ENCODE assay signal across 8 cellular contexts in genomic region chr19:8276497-8276896, GRCh38. TPM values are rescaled to one million over a fixed set of nuclear protein-coding genes. Genes with fewer than 3 reads are reported as not detected.
DNase-seq lines count a peak whose midpoint lies in the region; ATAC-seq, FAIRE-seq and TF ChIP-seq lines count a peak whose summit lies in the region.
"Not testable (repeated sequence)": the region's sequence is repeated elsewhere in the genome, so short reads cannot be mapped to it uniquely, and the experiment has no call there.

No MANE protein-coding gene starts in this region.

- not testable (repeated sequence) for H3K4me1 ChIP-seq in CD8-positive, alpha-beta T cell (ENCODE audit: insufficient read depth, low read length); left lung; upper lobe of left lung

- peak; percentile 69 for FAIRE-seq in HTR-8/SVneo (lab: Jason Lieb, UNC)

- ATAC-seq in CD8-positive, alpha-beta T cell: peak; percentile 45
- peak; percentile 65 for ATAC-seq in activated B cell treated with CpG ODN at 0.5 μM for 24 hours (ENCODE audit: low read depth)
- ATAC-seq in activated naive CD8-positive, alpha-beta T cell treated with anti-CD3 and anti-CD28 coated beads, Interleukin-2, amount 50 U/mL, for 24 hours: peak; percentile 53
- peak; percentile 75 for ATAC-seq in Right ventricle myocardium superior (ENCODE audit: poor library complexity)
- ATAC-seq in left lung: peak; percentile 79
- ATAC-seq in natural killer cell: peak; percentile 56 to 93 (median 78)
- peak; percentile 62 to 83 for ATAC-seq in upper lobe of left lung (ENCODE audit: low FRiP score in 2 of 2)

- not testable (repeated sequence) for H3K4me3 ChIP-seq in CD8-positive, alpha-beta T cell (ENCODE audit: low read depth, low read length); left lung; upper lobe of left lung

- DNase-seq in CD8-positive, alpha-beta T cell; HTR-8/SVneo (ENCODE audit: insufficient read length, low spot score); activated B cell treated with CpG ODN at 0.5 μM for 24 hours; activated naive CD8-positive, alpha-beta T cell treated with anti-CD3 and anti-CD28 coated beads, Interleukin-2, amount 50 U/mL, for 24 hours; Right ventricle myocardium superior; left lung; natural killer cell; upper lobe of left lung: not testable (repeated sequence)

- TF ChIP-seq EP300 in upper lobe of left lung (IDR thresholded peaks at IDR 0.05): not testable (repeated sequence)

- not testable (repeated sequence) for H3K9me3 ChIP-seq in CD8-positive, alpha-beta T cell (ENCODE audit: low read length); left lung; upper lobe of left lung

- not testable (repeated sequence) for H3K36me3 Mint-ChIP-seq in CD8-positive, alpha-beta T cell; activated B cell treated with CpG ODN at 0.5 μM for 24 hours (ENCODE audit: low read depth); activated naive CD8-positive, alpha-beta T cell treated with anti-CD3 and anti-CD28 coated beads, Interleukin-2, amount 50 U/mL, for 24 hours (ENCODE audit: low read depth); natural killer cell

- TF ChIP-seq CTCF in CD8-positive, alpha-beta T cell (IDR thresholded peaks at IDR 0.05); activated B cell treated with CpG ODN at 0.5 μM for 24 hours (IDR thresholded peaks at IDR 0.05); left lung (IDR thresholded peaks at IDR 0.05); natural killer cell (IDR thresholded peaks at IDR 0.05); upper lobe of left lung (IDR thresholded peaks at IDR 0.05): not testable (repeated sequence)

- H3K36me3 ChIP-seq in CD8-positive, alpha-beta T cell (ENCODE audit: insufficient read depth, low read length); left lung; upper lobe of left lung: not testable (repeated sequence)

- H3K27me3 Mint-ChIP-seq in CD8-positive, alpha-beta T cell (ENCODE audit: low read depth); activated B cell treated with CpG ODN at 0.5 μM for 24 hours; activated naive CD8-positive, alpha-beta T cell treated with anti-CD3 and anti-CD28 coated beads, Interleukin-2, amount 50 U/mL, for 24 hours; natural killer cell (ENCODE audit: low read depth in 2 of 2): not testable (repeated sequence)

- H3K27me3 ChIP-seq in CD8-positive, alpha-beta T cell (ENCODE audit: insufficient read depth, low read length); left lung; upper lobe of left lung: not testable (repeated sequence)

- CTCF ChIA-PET in CD8-positive, alpha-beta T cell (lab: Charles Lee); activated B cell treated with CpG ODN at 0.5 μM for 24 hours (lab: Charles Lee): not testable (repeated sequence)

- H3K4me1 Mint-ChIP-seq in CD8-positive, alpha-beta T cell (ENCODE audit: low read depth); activated B cell treated with CpG ODN at 0.5 μM for 24 hours; activated naive CD8-positive, alpha-beta T cell treated with anti-CD3 and anti-CD28 coated beads, Interleukin-2, amount 50 U/mL, for 24 hours; natural killer cell: not testable (repeated sequence)

- no CpG with 5 or more reads among the region's 9 CpGs for WGBS in upper lobe of left lung, 2 donors

- not testable (repeated sequence) for H3K27ac Mint-ChIP-seq in CD8-positive, alpha-beta T cell; activated B cell treated with CpG ODN at 0.5 μM for 24 hours; activated naive CD8-positive, alpha-beta T cell treated with anti-CD3 and anti-CD28 coated beads, Interleukin-2, amount 50 U/mL, for 24 hours; natural killer cell

- intact Hi-C loops in CD8-positive, alpha-beta T cell (cut with DNase I, micrococcal nuclease); activated B cell treated with CpG ODN at 0.5 μM for 24 hours (cut with micrococcal nuclease); Right ventricle myocardium superior (cut with DNase I); left lung (cut with DNase I); natural killer cell (cut with micrococcal nuclease): not testable (repeated sequence)

- H3K4me3 Mint-ChIP-seq in CD8-positive, alpha-beta T cell; activated B cell treated with CpG ODN at 0.5 μM for 24 hours; activated naive CD8-positive, alpha-beta T cell treated with anti-CD3 and anti-CD28 coated beads, Interleukin-2, amount 50 U/mL, for 24 hours; natural killer cell: not testable (repeated sequence)

- not testable (repeated sequence) for H3K27ac ChIP-seq in CD8-positive, alpha-beta T cell (ENCODE audit: low read depth, low read length); left lung; upper lobe of left lung

- POLR2A ChIA-PET in CD8-positive, alpha-beta T cell (lab: Charles Lee); activated B cell treated with CpG ODN at 0.5 μM for 24 hours (lab: Charles Lee): not testable (repeated sequence)

- not testable (repeated sequence) for H3K9me3 Mint-ChIP-seq in CD8-positive, alpha-beta T cell; activated B cell treated with CpG ODN at 0.5 μM for 24 hours; activated naive CD8-positive, alpha-beta T cell treated with anti-CD3 and anti-CD28 coated beads, Interleukin-2, amount 50 U/mL, for 24 hours; natural killer cell

- not testable (repeated sequence) for TF ChIP-seq POLR2A in upper lobe of left lung (IDR thresholded peaks at IDR 0.05)

RNA-seq across cellular contexts. Expression of gene CD320, which starts 31.7 kb away (rescaled TPM):
- total RNA-seq in CD8-positive, alpha-beta T cell: 10 to 100 TPM; 15.7 to 19.1 TPM
- total RNA-seq in activated B cell treated with CpG ODN at 0.5 μM for 24 hours (23.7 and 24.6 TPM in 2 replicates), Right ventricle myocardium superior (34.5 TPM), left lung (10 to 100 TPM; 44.1 to 58.3 TPM), natural killer cell (10 to 100 TPM; 17.0 to 47.1 (median 38.7) TPM), upper lobe of left lung (10 to 100 TPM; 10.5 to 54.0 (median 27.3) TPM)

RNA-seq across cellular contexts. Expression of gene NDUFA7, which starts 44.7 kb away (rescaled TPM):
- total RNA-seq in CD8-positive, alpha-beta T cell: 10 to 100 TPM; 19.8 to 28.9 TPM
- total RNA-seq in activated B cell treated with CpG ODN at 0.5 μM for 24 hours (31.1 and 35.8 TPM in 2 replicates), Right ventricle myocardium superior (127 TPM), left lung (10 to 100 TPM; 38.7 to 40.8 TPM), natural killer cell (10 to 100 TPM; 19.3 to 28.5 (median 28.4) TPM), upper lobe of left lung (10 to 100 TPM; 13.6 to 50.9 (median 31.1) TPM)

RNA-seq across cellular contexts. Expression of gene RPS28, which starts 44.8 kb away (rescaled TPM):
- total RNA-seq in CD8-positive, alpha-beta T cell: 1,000 to 10,000 TPM; 3,224 to 3,257 TPM
- 3,149 and 3,168 TPM in 2 replicates for total RNA-seq in activated B cell treated with CpG ODN at 0.5 μM for 24 hours
- 1,119 TPM for total RNA-seq in Right ventricle myocardium superior
- total RNA-seq in left lung: 1,000 to 10,000 TPM; 1,595 to 1,630 TPM
- total RNA-seq in natural killer cell: 1,000 to 10,000 TPM; 1,133 to 1,486 (median 1,403) TPM
- 1,000 to 10,000 TPM in 2 of 6 donors, 100 to 1,000 TPM in 4; 282 to 1,919 (median 843) TPM for total RNA-seq in upper lobe of left lung
